2 cellular contexts compared by ENCODE assay signal in genomic region chr1:150968491-150968890, GRCh38.
A peak's percentile ranks its signal among the peaks of the same experiment; 100 is the strongest.
TF ChIP-seq lines count a peak whose summit lies in the region.

No MANE protein-coding gene starts in this region.

TF ChIP-seq in HepG2, 621 proteins besides CTCF, POLR2A, EP300 and RAD21:
- TF ChIP-seq ZNF678 (CRISPR knock-in tag; IDR thresholded peaks at IDR 0.05) (no peak), ZFP91 (CRISPR knock-in tag; IDR thresholded peaks at IDR 0.05; ENCODE audit: borderline replicate concordance) (peak; percentile 21; the same call in 1 of the 2 replicates), HIVEP1 (CRISPR knock-in tag; IDR thresholded peaks at IDR 0.05) (no peak)

TF ChIP-seq in GM23338, 12 proteins besides CTCF, POLR2A, EP300 and RAD21:
- TF ChIP-seq REST (IDR thresholded peaks at IDR 0.05; ENCODE audit: unreplicated experiment) (no peak), JUNB (IDR thresholded peaks at IDR 0.05; ENCODE audit: unreplicated experiment) (no peak), NANOG (IDR thresholded peaks at IDR 0.05; ENCODE audit: borderline replicate concordance) (no peak), CREB1 (CRISPR knock-in tag; IDR thresholded peaks at IDR 0.05; ENCODE audit: low read depth) (no peak), EZH2phosphoT487 (IDR thresholded peaks at IDR 0.05; ENCODE audit: unreplicated experiment) (no peak), EZH2 (IDR thresholded peaks at IDR 0.05; ENCODE audit: low read depth, unreplicated experiment) (no peak), ZNF114 (CRISPR knock-in tag; IDR thresholded peaks at IDR 0.05) (no peak), ZNF331 (CRISPR knock-in tag; IDR thresholded peaks at IDR 0.05; ENCODE audit: low read depth) (no peak), ETS1 (IDR thresholded peaks at IDR 0.05) (no peak), POLR2AphosphoS5 (IDR thresholded peaks at IDR 0.05; ENCODE audit: low read depth) (no peak), ZNF462 (CRISPR knock-in tag; IDR thresholded peaks at IDR 0.05) (no peak), STAT1 (IDR thresholded peaks at IDR 0.05; ENCODE audit: unreplicated experiment) (no peak)
